In genomic region chr1:37620707-37621106, GRCh38 we compare ENCODE assay signal across 20 cellular contexts. TPM values are rescaled to one million over a fixed set of nuclear protein-coding genes. Genes with fewer than 3 reads are reported as not detected.
DNase-seq lines count a peak whose midpoint lies in the region; ATAC-seq, FAIRE-seq and TF ChIP-seq lines count a peak whose summit lies in the region.
"Had no signal": no experiment of that assay in that cellular context is flagged by ENCODE, and none has a peak within 500 bp of the region (broad histone marks: within the 10 kb centered on the region; RNA-seq: fewer than 3 reads in every experiment).

No MANE protein-coding gene starts in this region.

- TF ChIP-seq RAD21 in A549 (conservative IDR thresholded peaks at IDR 0.05 in 1 of 2, IDR thresholded peaks at IDR 0.05 in 1 of 2) = no peak

- TF ChIP-seq POLR2A in A549 (IDR thresholded peaks at IDR 0.05; ENCODE audit: low read length) = no peak

- CTCF ChIA-PET in A549 (lab: Yijun Ruan, JAX) = interaction anchor here (1.6 kb wide), 1 partner anchor 12 kb away, joined by 6 read pairs; no protein-coding TSS in a partner anchor

- no peak for TF ChIP-seq CTCF in A549 (IDR thresholded peaks at IDR 0.05)
- no peak for TF ChIP-seq CTCF in foreskin keratinocyte (conservative IDR thresholded peaks at IDR 0.05)

- ATAC-seq in A549 (no peak), GM21515 (IDR thresholded peaks at IDR 0.05; ENCODE audit: unreplicated experiment) (no peak), foreskin keratinocyte (no peak)
- ATAC-seq: SK-N-SH treated with all-trans-retinoic acid at 6 μM for 48 hours, T-helper 17 cell had no signal

- WGBS in A549 (ENCODE audit: missing lambda C conversion rate) = 3% methylated on average over 6 of the region's 6 CpGs

- no peak overlapping the region for H3K4me2 ChIP-seq in A549
- H3K4me2 ChIP-seq: PC-9 had no signal

- no peak for TF ChIP-seq EP300 in A549 (IDR thresholded peaks at IDR 0.05)

- H3K4me1 ChIP-seq in A549 (no peaks in the 10 kb centered on the region), foreskin keratinocyte (no peaks in the 10 kb centered on the region)

- no peak overlapping the region for H3K4me3 ChIP-seq in A549
- H3K4me3 ChIP-seq: PC-9 had no signal

- POLR2A ChIA-PET in A549 (lab: Yijun Ruan, JAX) = no interaction called here

- H3K27ac ChIP-seq in A549 = no peak overlapping the region
- no peak overlapping the region for H3K27ac ChIP-seq in foreskin keratinocyte
- H3K27ac ChIP-seq: C4-2B, PC-9 had no signal

- DNase-seq in DMS 273 (lab: John Stamatoyannopoulos, UW; ENCODE audit: unreplicated experiment) (peak; percentile 12), DMS 273 treated with DMSO at 0.1 percent for 48 hours (lab: John Stamatoyannopoulos, UW) (no peak), A549 (ENCODE audit: low read depth in 1 of 2, low spot score in 1 of 2) (no peak), NCI-H748 (lab: John Stamatoyannopoulos, UW; ENCODE audit: unreplicated experiment) (peak; percentile 10), dermis blood vessel endothelial cell (peak; percentile 5), foreskin keratinocyte (no peak), HuH-7.5 (ENCODE audit: low spot score) (no peak)
- DNase-seq: 8988T, GOT3, Kasumi-1, MV-4-11, NCI-H2171 treated with DMSO at 0.1 percent for 48 hours, NCI-H510A treated with DMSO at 0.1 percent for 48 hours, PC-9, T-helper 17 cell had no signal

- H3K27me3 ChIP-seq in foreskin keratinocyte = peaks cover 50% of the 10 kb centered on the region

- no peaks in the 10 kb centered on the region for H3K9me3 ChIP-seq in A549

- FAIRE-seq in A549 (lab: Jason Lieb, UNC) = no peak
- FAIRE-seq: GM12892, TTC549 had no signal

TF ChIP-seq in A549, 52 proteins besides CTCF, POLR2A, EP300 and RAD21:
- TF ChIP-seq JUNB (IDR thresholded peaks at IDR 0.05) (no peak), NPAS2 (CRISPR knock-in tag; IDR thresholded peaks at IDR 0.05; ENCODE audit: borderline replicate concordance) (no peak), SREBF2 (IDR thresholded peaks at IDR 0.05) (no peak), FOSL2 (IDR thresholded peaks at IDR 0.05) (no peak), FOSL2 (CRISPR knock-in tag; IDR thresholded peaks at IDR 0.05) (peak; percentile 33; the same call in 1 of the 2 replicates)

RNA-seq across cellular contexts. Expression of gene RSPO1, which starts 14.0 kb away (rescaled TPM):
- polyA plus RNA-seq in A549 (2011; rRNA removed) = 0.07 TPM in 1 of 2 replicates, not detected in the other
- 0.05 and 0.09 TPM in 2 replicates for polyA plus RNA-seq in A549 (2012; cell fraction: cytosol; rRNA removed)
- polyA plus RNA-seq in A549 (2012; cell fraction: nucleus; rRNA removed) = 0.04 TPM in 1 of 2 replicates, not detected in the other
- 0.05 to 0.12 TPM in 2 of 3 replicates, not detected in the other for polyA plus RNA-seq in A549 (2017; fragmentation: RNase III; extraction: RNeasy Plus Mini Kit Qiagen cat#74134 plus additional on column Dnase treatment)
- polyA minus RNA-seq in A549 (2011; rRNA and poly(A)+ RNA removed) = not detected in 2 replicates
- not detected in 2 replicates for total RNA-seq in dermis blood vessel endothelial cell
- not detected in 2 replicates for total RNA-seq in foreskin keratinocyte
- not detected in 2 replicates for polyA plus RNA-seq in foreskin keratinocyte
- total RNA-seq: PC-9, T-helper 17 cell had no signal

RNA-seq across cellular contexts. Expression of gene GNL2, which starts 25.0 kb away (rescaled TPM):
- polyA plus RNA-seq in A549 (2011; rRNA removed) (50.2 and 69.2 TPM in 2 replicates), A549 (2017; fragmentation: RNase III; extraction: RNeasy Plus Mini Kit Qiagen cat#74134 plus additional on column Dnase treatment) (49.8 to 58.3 TPM (median 50.1 TPM) in 3 replicates), foreskin keratinocyte (88.2 and 97.2 TPM in 2 replicates)
- 20.0 and 20.7 TPM in 2 replicates for polyA plus RNA-seq in A549 (2012; cell fraction: cytosol; rRNA removed)
- polyA plus RNA-seq in A549 (2012; cell fraction: nucleus; rRNA removed) = 16.6 and 29.7 TPM in 2 replicates
- 56.2 and 78.5 TPM in 2 replicates for polyA minus RNA-seq in A549 (2011; rRNA and poly(A)+ RNA removed)
- total RNA-seq in dermis blood vessel endothelial cell (47.3 and 56.8 TPM in 2 replicates), foreskin keratinocyte (99.9 and 108 TPM in 2 replicates)

Comparison
In these comparisons a context has a peak if more than half of its experiments do, and no peak if none do; other contexts are left out.
1. DNase-seq: peak in DMS 273 (single experiment), NCI-H748 (single experiment) and dermis blood vessel endothelial cell (single experiment); none in DMS 273 treated with DMSO at 0.1 percent for 48 hours (single experiment), A549 (0 of 2), foreskin keratinocyte (0 of 2) and HuH-7.5 (single experiment).